In the genomic region with DNA sequence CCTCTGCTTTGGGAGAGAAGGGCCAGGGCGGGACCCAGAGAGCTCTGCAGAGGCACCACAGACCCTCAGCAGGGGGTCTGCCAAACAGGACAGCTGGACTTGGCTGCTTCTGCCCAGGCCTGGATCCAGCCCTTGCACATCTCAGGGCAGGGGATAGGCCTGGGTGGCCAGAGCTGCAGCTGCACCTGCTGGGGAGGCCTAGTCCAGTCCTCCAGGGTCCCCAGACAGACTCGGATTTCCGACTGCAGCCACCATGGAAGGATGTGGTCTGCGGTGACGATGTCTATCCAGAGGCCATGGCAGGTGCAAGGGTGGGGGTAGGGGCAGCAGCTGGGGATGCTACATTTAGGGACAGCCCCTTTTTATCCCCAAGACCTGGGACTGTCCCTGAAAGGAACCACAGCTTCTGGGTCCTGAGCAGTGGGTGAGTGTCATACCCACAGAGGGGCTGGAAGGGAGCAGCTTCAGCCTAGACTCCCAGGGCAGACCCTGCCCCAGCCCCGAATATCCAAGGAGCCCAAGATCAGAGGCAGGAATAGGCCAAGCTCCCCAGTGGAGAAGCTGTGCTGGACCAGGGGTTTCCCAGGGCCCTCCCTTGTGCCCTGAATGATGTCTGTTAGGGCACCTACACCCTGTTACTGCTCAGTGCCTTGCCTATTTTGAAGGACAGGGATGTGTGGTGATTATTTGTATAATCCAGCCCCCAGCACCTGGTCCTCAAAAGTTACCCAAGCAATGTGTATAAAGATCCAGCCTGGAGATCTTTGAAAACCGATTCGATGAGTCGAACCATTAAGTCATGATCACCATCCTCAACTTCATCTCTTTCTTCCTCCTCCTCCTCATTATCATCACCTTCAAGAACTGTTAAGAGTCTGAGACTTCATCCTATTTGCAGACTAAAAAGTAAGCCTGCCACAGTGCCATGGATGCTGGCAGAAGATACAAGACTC, we compare ENCODE assay signal across 9 cellular contexts. TPM values are rescaled to one million over a fixed set of nuclear protein-coding genes. Genes with fewer than 3 reads are reported as not detected.
DNase-seq lines count a peak whose midpoint lies in the region; ATAC-seq, FAIRE-seq and TF ChIP-seq lines count a peak whose summit lies in the region.
"Had no signal": no experiment of that assay in that cellular context is flagged by ENCODE, and none has a peak within 500 bp of the region (broad histone marks: within the 10 kb centered on the region; RNA-seq: fewer than 3 reads in every experiment).

No MANE protein-coding gene starts in this region.

- no peak overlapping the region for H3K4me3 ChIP-seq in CD8-positive, alpha-beta memory T cell (ENCODE audit: low read length)
- H3K4me3 ChIP-seq in heart left ventricle, result no peak overlapping the region

- no peak for TF ChIP-seq POLR2A in GM12892 (IDR thresholded peaks at IDR 0.05; ENCODE audit: low read depth, low read length)
- TF ChIP-seq POLR2A in heart left ventricle (IDR thresholded peaks at IDR 0.05), result no peak

- POLR2A ChIA-PET in CD8-positive, alpha-beta memory T cell (lab: Charles Lee), result interaction anchor here (1.0 to 1.4 kb wide), 3 partner anchors 97 to 132 kb away, joined by 3 to 7 read pairs (median 4); no protein-coding TSS in a partner anchor

- no peaks in the 10 kb centered on the region for H3K9me3 Mint-ChIP-seq in CD8-positive, alpha-beta memory T cell

- CTCF ChIA-PET in CD8-positive, alpha-beta memory T cell (lab: Charles Lee), result interaction anchor here (0.6 to 10.8 kb wide), 34 partner anchors 9 to 450 kb away, joined by 3 to 247 read pairs (median 8); no protein-coding TSS in a partner anchor

- peaks cover 2 to 6% of the 10 kb centered on the region in 2 donors for H3K27me3 Mint-ChIP-seq in CD8-positive, alpha-beta memory T cell

- H3K36me3 ChIP-seq in CD8-positive, alpha-beta memory T cell (ENCODE audit: insufficient read depth, low read length), result no peaks in the 10 kb centered on the region
- no peaks in the 10 kb centered on the region for H3K36me3 ChIP-seq in heart left ventricle

- ATAC-seq in GM19468 (IDR thresholded peaks at IDR 0.05; ENCODE audit: extremely low read depth, unreplicated experiment) (peak; percentile 20), HG03521 (IDR thresholded peaks at IDR 0.05; ENCODE audit: unreplicated experiment) (peak; percentile 56), esophagus mucosa (peak; percentile 51), heart left ventricle (no peak)

- H3K27ac Mint-ChIP-seq in CD8-positive, alpha-beta memory T cell, result no peak overlapping the region

- no peak for TF ChIP-seq CTCF in heart left ventricle (IDR thresholded peaks at IDR 0.05)

- peak overlapping the region in 1 of 7 donors; percentile 59 for H3K4me3 Mint-ChIP-seq in CD8-positive, alpha-beta memory T cell

- no peaks in the 10 kb centered on the region for H3K4me1 ChIP-seq in CD8-positive, alpha-beta memory T cell (ENCODE audit: insufficient read depth, low read length)
- H3K4me1 ChIP-seq in heart left ventricle, result no peaks in the 10 kb centered on the region

- DNase-seq in GM12892 (ENCODE audit: insufficient read length) (peak; percentile 77), glomerular visceral epithelial cell (ENCODE audit: extremely low spot score) (no peak), heart left ventricle (no peak), NCI-H2171 (lab: John Stamatoyannopoulos, UW) (no peak)
- DNase-seq in CD8-positive, alpha-beta memory T cell, result no peak
- DNase-seq: T1000 had no signal

- peaks cover 8 to 12% (median 10%) of the 10 kb centered on the region in 3 donors for H3K4me1 Mint-ChIP-seq in CD8-positive, alpha-beta memory T cell

- intact Hi-C loops in heart left ventricle (cut with DNase I), result loop anchor here in 7 of 10 donors (5.0 to 10.0 kb wide), 8 partner anchors 38 to 670 kb away; no protein-coding TSS in a partner anchor

- no peaks in the 10 kb centered on the region for H3K9me3 ChIP-seq in CD8-positive, alpha-beta memory T cell (ENCODE audit: low read length)
- H3K9me3 ChIP-seq in heart left ventricle, result no peaks in the 10 kb centered on the region

- H3K27ac ChIP-seq in CD8-positive, alpha-beta memory T cell (ENCODE audit: low read depth, low read length), result no peak overlapping the region
- no peak overlapping the region for H3K27ac ChIP-seq in heart left ventricle

- FAIRE-seq in GM12892 (lab: Jason Lieb, UNC), result peak; percentile 100

- H3K27me3 ChIP-seq in CD8-positive, alpha-beta memory T cell (ENCODE audit: insufficient read depth, low read length, poor library complexity, severe bottlenecking), result no peaks in the 10 kb centered on the region
- peaks cover 0 to 16% (median 0%) of the 10 kb centered on the region in 9 donors for H3K27me3 ChIP-seq in heart left ventricle

- 73 to 87% (median 84%) methylated on average over 8 to 9 of the region's 9 CpGs for WGBS in heart left ventricle, 4 donors

- H3K36me3 Mint-ChIP-seq in CD8-positive, alpha-beta memory T cell, result no peaks in the 10 kb centered on the region

RNA-seq across cellular contexts. Expression of a gene that starts 2.5 kb away (rescaled TPM):
- 20.3 TPM for polyA plus RNA-seq in GM12892 (2012; ENCODE audit: missing spikeins)
- 1.8 TPM for total RNA-seq in esophagus mucosa
- not detected for total RNA-seq in CD8-positive, alpha-beta memory T cell
- polyA plus RNA-seq in CD8-positive, alpha-beta memory T cell, result not detected
- 1 to 10 TPM in 2 of 9 donors, under 1 TPM in 3, not detected in 4; 0.56 to 2.6 (median 0.85) TPM for total RNA-seq in heart left ventricle
- under 1 TPM; 0.23 to 0.26 TPM for polyA plus RNA-seq in heart left ventricle

Comparison
In these comparisons a context has a peak if more than half of its experiments do, and no peak if none do; other contexts are left out.
1. ATAC-seq: peak in GM19468 (single experiment), HG03521 (single experiment) and esophagus mucosa (single experiment); none in heart left ventricle (0 of 4).